17 cellular contexts compared by ENCODE assay signal in genomic region chr9:123120953-123121352, GRCh38.
"Had no signal": no experiment of that assay in that cellular context is flagged by ENCODE, and none has a peak within 500 bp of the region (broad histone marks: within the 10 kb centered on the region; RNA-seq: fewer than 3 reads in every experiment).

No MANE protein-coding gene starts in this region.

- H3K4me1 Mint-ChIP-seq: activated CD4-positive, alpha-beta memory T cell treated with anti-CD3 and anti-CD28 coated beads, Interleukin-2, amount 10 ng/mL, durations not matched to agents 7 days and 5 days; activated naive CD8-positive, alpha-beta T cell treated with anti-CD3 and anti-CD28 coated beads, Interleukin-2, amount 10 ng/mL, durations not matched to agents 7 days and 5 days had no signal

- H3K27me3 Mint-ChIP-seq: activated CD4-positive, alpha-beta memory T cell treated with anti-CD3 and anti-CD28 coated beads, Interleukin-2, amount 10 ng/mL, durations not matched to agents 7 days and 5 days; activated naive CD8-positive, alpha-beta T cell treated with anti-CD3 and anti-CD28 coated beads, Interleukin-2, amount 10 ng/mL, durations not matched to agents 7 days and 5 days; dendritic cell treated with granulocyte-macrophage colony-stimulating factor and Interleukin-4, amounts not matched to agents 40 ng/mL and 50 ng/mL, for 4 days; effector memory CD8-positive, alpha-beta T cell; naive B cell; type B pancreatic cell had no signal

- ATAC-seq: effector memory CD8-positive, alpha-beta T cell had no signal

- H3K27ac Mint-ChIP-seq: activated CD4-positive, alpha-beta memory T cell treated with anti-CD3 and anti-CD28 coated beads, Interleukin-2, amount 10 ng/mL, durations not matched to agents 7 days and 5 days; activated naive CD8-positive, alpha-beta T cell treated with anti-CD3 and anti-CD28 coated beads, Interleukin-2, amount 10 ng/mL, durations not matched to agents 7 days and 5 days; dendritic cell treated with granulocyte-macrophage colony-stimulating factor and Interleukin-4, amounts not matched to agents 40 ng/mL and 50 ng/mL, for 4 days; effector memory CD8-positive, alpha-beta T cell; type B pancreatic cell had no signal

- H3K79me2 ChIP-seq: parathyroid adenoma had no signal

- H3K9me3 ChIP-seq: ascending aorta, breast epithelium had no signal

- H3K4me3 ChIP-seq: ascending aorta, breast epithelium had no signal

- H2AFZ ChIP-seq: parathyroid adenoma had no signal

- H3K9me3 Mint-ChIP-seq: activated CD4-positive, alpha-beta memory T cell treated with anti-CD3 and anti-CD28 coated beads, Interleukin-2, amount 10 ng/mL, durations not matched to agents 7 days and 5 days; activated naive CD8-positive, alpha-beta T cell treated with anti-CD3 and anti-CD28 coated beads, Interleukin-2, amount 10 ng/mL, durations not matched to agents 7 days and 5 days; dendritic cell treated with granulocyte-macrophage colony-stimulating factor and Interleukin-4, amounts not matched to agents 40 ng/mL and 50 ng/mL, for 4 days; effector memory CD8-positive, alpha-beta T cell; naive B cell; type B pancreatic cell had no signal

- H3K27ac ChIP-seq: ascending aorta, breast epithelium, epithelial cell of prostate, parathyroid adenoma, VCaP had no signal

- H3K36me3 ChIP-seq: ascending aorta, breast epithelium had no signal

- H3K4me3 Mint-ChIP-seq: activated CD4-positive, alpha-beta memory T cell treated with anti-CD3 and anti-CD28 coated beads, Interleukin-2, amount 10 ng/mL, durations not matched to agents 7 days and 5 days; activated naive CD8-positive, alpha-beta T cell treated with anti-CD3 and anti-CD28 coated beads, Interleukin-2, amount 10 ng/mL, durations not matched to agents 7 days and 5 days; dendritic cell treated with granulocyte-macrophage colony-stimulating factor and Interleukin-4, amounts not matched to agents 40 ng/mL and 50 ng/mL, for 4 days; effector memory CD8-positive, alpha-beta T cell; naive B cell; type B pancreatic cell had no signal

- H3K27me3 ChIP-seq: ascending aorta, breast epithelium had no signal

- H3K9ac ChIP-seq: parathyroid adenoma had no signal

- DNase-seq: activated CD4-positive, alpha-beta memory T cell treated with anti-CD3 and anti-CD28 coated beads, Interleukin-2, amount 10 ng/mL, durations not matched to agents 7 days and 5 days; activated gamma-delta T cell; activated naive CD8-positive, alpha-beta T cell treated with anti-CD3 and anti-CD28 coated beads, Interleukin-2, amount 10 ng/mL, durations not matched to agents 7 days and 5 days; activated T-cell treated with anti-CD3 and anti-CD28 coated beads, Interleukin-2, amount 50 U/mL, for 48 hours; cerebellar nuclear complex; effector memory CD8-positive, alpha-beta T cell; islet precursor cell; naive B cell; stimulated activated CD4-positive, alpha-beta T cell treated with anti-CD3 and anti-CD28 coated beads, Interleukin-4, amount 100 ng/mL, for 24 hours; stimulated activated naive CD4-positive, alpha-beta T cell had no signal

- H3K4me1 ChIP-seq: breast epithelium, parathyroid adenoma had no signal
